In the genomic region with DNA sequence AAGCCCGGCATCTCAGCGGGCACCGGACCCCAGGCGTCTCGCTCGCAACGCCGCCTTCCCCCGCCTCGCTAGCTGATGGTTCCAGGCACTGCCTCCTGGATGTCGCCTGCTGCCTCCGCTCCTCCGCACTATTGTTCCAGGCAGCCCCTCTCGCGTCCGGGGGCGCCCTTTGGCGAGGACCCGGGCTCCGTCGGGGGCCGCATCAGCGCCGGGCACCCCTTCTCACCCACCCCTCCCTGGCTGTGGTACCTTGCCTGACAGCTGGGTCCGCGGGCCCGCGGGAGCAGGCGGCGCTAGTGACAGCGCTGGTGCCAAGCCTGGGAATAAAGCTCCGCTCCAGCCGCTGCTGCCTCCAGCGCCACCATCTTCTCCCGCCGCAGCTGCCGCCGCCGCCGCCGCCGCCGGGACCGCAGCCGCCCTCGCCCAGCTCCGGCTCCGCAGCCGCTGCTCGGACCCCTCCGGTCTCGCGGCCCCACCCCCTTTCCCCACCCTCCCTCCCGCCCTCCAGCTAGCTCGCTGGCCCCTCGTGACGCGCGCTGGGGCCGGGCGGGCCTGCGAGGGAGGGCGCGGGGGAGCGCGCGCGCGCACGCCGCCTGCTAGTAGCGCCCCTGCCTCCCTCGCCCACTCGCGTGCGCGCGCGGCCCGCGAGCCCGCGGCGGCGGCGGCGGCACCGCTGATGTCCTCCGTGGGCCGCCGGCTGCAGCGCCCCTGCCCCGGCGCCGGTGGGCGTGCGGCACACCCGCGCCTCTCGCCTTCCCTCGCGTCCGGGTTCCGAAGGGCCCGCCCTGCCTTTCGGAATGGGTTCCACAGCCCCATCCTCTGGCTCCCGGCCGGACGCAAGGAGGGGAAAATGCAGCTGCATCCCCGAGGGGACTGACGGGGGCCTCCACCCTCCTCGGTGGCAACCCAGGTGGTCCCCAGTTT, we compare ENCODE assay signal across 8 cellular contexts. TPM values are rescaled to one million over a fixed set of nuclear protein-coding genes. Genes with fewer than 3 reads are reported as not detected.
A peak's percentile ranks its signal among the peaks of the same experiment; 100 is the strongest.
DNase-seq lines count a peak whose midpoint lies in the region; ATAC-seq and TF ChIP-seq lines count a peak whose summit lies in the region.

TSS of gene APBA1 (minus strand) at position 468 of the 924 bp plus-strand sequence.

- H3K4me1 ChIP-seq in HUES64 (ENCODE audit: insufficient read depth, low read length): peaks cover 18% of the 10 kb centered on the region
- H3K4me1 ChIP-seq in hepatocyte (ENCODE audit: insufficient read depth): peaks cover 6% of the 10 kb centered on the region

- POLR2A ChIA-PET in T-cell (lab: Charles Lee): interaction anchor here in 1 of 2 donors (0.6 kb wide), 1 partner anchor 509 kb away, joined by 12 read pairs; no protein-coding TSS in a partner anchor

- H3K4me1 Mint-ChIP-seq in T-cell: peaks cover 20 to 36% (median 28%) of the 10 kb centered on the region in 3 donors

- H3K4me3 ChIP-seq in HUES64 (ENCODE audit: low read length) (peak within 1 kb of the TSS; percentile 67), astrocyte of the cerebellum (ENCODE audit: low read depth, low read length) (peak within 1 kb of the TSS; percentile 70), hepatocyte (peak within 1 kb of the TSS; percentile 89)

- TF ChIP-seq CTCF in astrocyte of the cerebellum (IDR thresholded peaks at IDR 0.05; ENCODE audit: low read depth, low read length, missing control alignments) (no peak), hepatocyte (IDR thresholded peaks at IDR 0.05; ENCODE audit: poor library complexity) (peak; percentile 3)

- no peak within 1 kb of the TSS for H3K27ac Mint-ChIP-seq in T-cell

- H3K79me2 ChIP-seq in hepatocyte: no peaks in the 10 kb centered on the region

- no peaks in the 10 kb centered on the region for H3K9me3 Mint-ChIP-seq in T-cell

- H3K27ac ChIP-seq in HUES64 (ENCODE audit: low read depth, low read length) (peak within 1 kb of the TSS; percentile 54; the same call in 1 of the 2 replicates), hepatocyte (peak within 1 kb of the TSS; percentile 83)

- H3K4me3 Mint-ChIP-seq in T-cell: peak within 1 kb of the TSS; percentile 82 to 88 (median 82)

- CTCF ChIA-PET in T-cell (lab: Charles Lee): interaction anchor here (1.1 to 2.1 kb wide), 4 partner anchors 20 to 89 kb away, joined by 3 to 5 read pairs (median 4); partner anchors contain the start of gene PTAR1 (in 1 of the 2)

- under 1% methylated on average over 111 of the region's 112 CpGs for WGBS in HUES64
- under 1% methylated on average over 43 of the region's 112 CpGs for WGBS in hepatocyte (ENCODE audit: low lambda C conversion rate, missing lambda C conversion rate)

- H3K27me3 ChIP-seq in HUES64 (ENCODE audit: insufficient read depth, low read length) (peaks cover 28% of the 10 kb centered on the region), hepatocyte (peaks cover 10% of the 10 kb centered on the region)

- H2AFZ ChIP-seq in hepatocyte: peak within 1 kb of the TSS; percentile 97

- H3K9me3 ChIP-seq in HUES64 (ENCODE audit: insufficient read depth, low read depth, low read length) (no peaks in the 10 kb centered on the region), hepatocyte (ENCODE audit: low read depth) (no peaks in the 10 kb centered on the region)

- ATAC-seq in GM21423 (IDR thresholded peaks at IDR 0.05; ENCODE audit: unreplicated experiment) (peak; percentile 38), T-cell (replicated peaks in 1 of 4) (peak; percentile 69 to 73 (median 72))

- H3K36me3 Mint-ChIP-seq in T-cell: no peaks in the 10 kb centered on the region

- H3K36me3 ChIP-seq in HUES64 (ENCODE audit: insufficient read depth, low read length): no peaks in the 10 kb centered on the region
- no peaks in the 10 kb centered on the region for H3K36me3 ChIP-seq in hepatocyte (replicated peaks; ENCODE audit: insufficient read depth, low read depth)

- peak; percentile 8 for DNase-seq in COLO829 (ENCODE audit: low spot score)
- DNase-seq in T-cell: peak in 31 of 34 experiments; percentile 3 to 59 (median 29)
- DNase-seq in astrocyte of the cerebellum (ENCODE audit: low read depth): no peak
- peak; percentile 85 for DNase-seq in hepatocyte (ENCODE audit: low spot score)
- DNase-seq in putamen (ENCODE audit: low spot score): peak; percentile 91
- no peak for DNase-seq in epidermal melanocyte (ENCODE audit: insufficient read length, low spot score)

- H3K9ac ChIP-seq in HUES64 (ENCODE audit: low read depth, low read length): peak within 1 kb of the TSS; percentile 49

- in situ Hi-C loops in astrocyte of the cerebellum (cut with HindIII; ENCODE audit: low sequenced_read_pairs): no loop called here

- H3K9me2 ChIP-seq in hepatocyte (replicated peaks; ENCODE audit: insufficient read depth): no peaks in the 10 kb centered on the region

- H3K4me2 ChIP-seq in hepatocyte: peak within 1 kb of the TSS; percentile 98

- peaks cover 8 to 15% of the 10 kb centered on the region in 2 donors for H3K27me3 Mint-ChIP-seq in T-cell

- H4K20me1 ChIP-seq in hepatocyte (ENCODE audit: insufficient read depth, poor library complexity, severe bottlenecking): no peaks in the 10 kb centered on the region

RNA-seq across cellular contexts. Expression of gene APBA1, which starts in this region (rescaled TPM):
- polyA plus RNA-seq in HUES64 (2013, experiment 1 of 2): 0.65 TPM
- polyA plus RNA-seq in HUES64 (2013, experiment 2 of 2): 1.2 TPM
- total RNA-seq in T-cell: 1 to 10 TPM in 2 of 5 donors, under 1 TPM in 3; 0.51 to 1.8 (median 0.78) TPM
- 6.4 and 12.0 TPM in 2 replicates for total RNA-seq in hepatocyte
- 1.2 and 1.5 TPM in 2 replicates for polyA plus RNA-seq in hepatocyte

Comparison
In these comparisons a context has a peak if more than half of its experiments do, and no peak if none do; other contexts are left out.
1. DNase-seq: peak in COLO829 (single experiment), T-cell (31 of 34), hepatocyte (single experiment) and putamen (single experiment); none in astrocyte of the cerebellum (single experiment) and epidermal melanocyte (single experiment).
2. Peak in every context shown above with its lines, with median percentiles within 50 percentile points of each other: H3K4me3 ChIP-seq.